23 cellular contexts compared by ENCODE assay signal in genomic region chr6:45275358-45275757, GRCh38.
"Had no signal": no experiment of that assay in that cellular context is flagged by ENCODE, and none has a peak within 500 bp of the region (broad histone marks: within the 10 kb centered on the region; RNA-seq: fewer than 3 reads in every experiment).

No MANE protein-coding gene starts in this region.

- H3K4me3 Mint-ChIP-seq: mesothelial cell of epicardium had no signal

- DNase-seq: dermis blood vessel endothelial cell; dorsolateral prefrontal cortex; effector CD4-positive, alpha-beta T cell; effector memory CD4-positive, alpha-beta T cell; foreskin keratinocyte; gastrocnemius medialis; glutamatergic neuron; head of caudate nucleus; heart right ventricle; hippocampal formation; left cardiac atrium; left lung; left ventricle myocardium superior; lower lobe of right lung; mesenchymal stem cell; mucosa of descending colon had no signal

- H3K4me1 ChIP-seq: esophagus muscularis mucosa, foreskin keratinocyte, gastrocnemius medialis, heart right ventricle, left lung, lower lobe of right lung had no signal

- H3K4me3 ChIP-seq: coronary artery, dorsolateral prefrontal cortex, esophagus muscularis mucosa, gastrocnemius medialis, heart right ventricle, left lung, lower lobe of right lung, mucosa of descending colon had no signal

- H3K27ac Mint-ChIP-seq: mesothelial cell of epicardium had no signal

- H3K9me3 ChIP-seq: esophagus muscularis mucosa, gastrocnemius medialis, lower lobe of right lung, mucosa of descending colon had no signal

- ATAC-seq: foreskin keratinocyte, gastrocnemius medialis, heart right ventricle, left cardiac atrium, left lung, left ventricle myocardium superior, lower lobe of right lung, mucosa of descending colon had no signal

- H3K27ac ChIP-seq: coronary artery, dorsolateral prefrontal cortex, esophagus muscularis mucosa, foreskin keratinocyte, gastrocnemius medialis, heart right ventricle, left lung, lower lobe of right lung had no signal

- H3K27me3 ChIP-seq: dorsolateral prefrontal cortex, esophagus muscularis mucosa, foreskin keratinocyte, gastrocnemius medialis, heart right ventricle, left lung had no signal

- H3K36me3 ChIP-seq: esophagus muscularis mucosa, gastrocnemius medialis, heart right ventricle, left lung, lower lobe of right lung had no signal

- FAIRE-seq: colon, endothelial cell of umbilical vein, islet of Langerhans, keratinocyte had no signal

- H3K4me1 Mint-ChIP-seq: mesothelial cell of epicardium had no signal
